ENCODE assay signal across 8 cellular contexts in genomic region chr17:66542183-66542966, GRCh38.
DNase-seq lines count a peak whose midpoint lies in the region; ATAC-seq and TF ChIP-seq lines count a peak whose summit lies in the region.

No MANE protein-coding gene starts in this region.

- POLR2A ChIA-PET in Panc1 (lab: Charles Lee) = no interaction called here

- in situ Hi-C loops in Panc1 (cut with HindIII; ENCODE audit: low pct_unique_long_range_greater_than_20kb, low sequenced_read_pairs) = no loop called here

- H3K27ac ChIP-seq in Panc1 (ENCODE audit: low read length) (peak overlapping the region; percentile 69), prostate gland (no peak overlapping the region)

- no peak for TF ChIP-seq CTCF in Panc1 (IDR thresholded peaks at IDR 0.05)
- no peak for TF ChIP-seq CTCF in prostate gland (IDR thresholded peaks at IDR 0.05)

- WGBS in prostate gland = 60% methylated on average over 4 of the region's 4 CpGs

- H3K27me3 ChIP-seq in Panc1 (ENCODE audit: control insufficient read depth, insufficient read depth, low read length) (no peaks in the 10 kb centered on the region), prostate gland (replicated peaks; ENCODE audit: insufficient read depth) (no peaks in the 10 kb centered on the region)

- peaks cover 42% of the 10 kb centered on the region for H3K36me3 Mint-ChIP-seq in activated T-cell treated with anti-CD3 and anti-CD28 coated beads, Interleukin-2, amount 50 U/mL, for 24 hours (ENCODE audit: low read depth)

- peak; percentile 95 for ATAC-seq in HG02759 (IDR thresholded peaks at IDR 0.05; ENCODE audit: unreplicated experiment)
- peak; percentile 36; the same call in 1 of the 2 replicates for ATAC-seq in Panc1

- intact Hi-C loops in Panc1 (cut with micrococcal nuclease; ENCODE audit: unreplicated experiment) = no loop called here
- intact Hi-C loops in prostate gland (cut with DNase I) = no loop called here

- H3K4me3 ChIP-seq in Panc1 (ENCODE audit: low read depth in 2 of 2, low read length in 2 of 2) = no peak overlapping the region
- no peak overlapping the region for H3K4me3 ChIP-seq in prostate gland

- peaks cover 84% of the 10 kb centered on the region for H3K4me1 Mint-ChIP-seq in activated T-cell treated with anti-CD3 and anti-CD28 coated beads, Interleukin-2, amount 50 U/mL, for 24 hours (ENCODE audit: low read depth)

- H3K9me3 ChIP-seq in Panc1 (ENCODE audit: control insufficient read depth, insufficient read depth, low read depth, low read length) (no peaks in the 10 kb centered on the region), prostate gland (no peaks in the 10 kb centered on the region)

- H3K36me3 ChIP-seq in Panc1 (ENCODE audit: control insufficient read depth, insufficient read depth, low read length) = no peaks in the 10 kb centered on the region
- no peaks in the 10 kb centered on the region for H3K36me3 ChIP-seq in prostate gland

- H3K4me1 ChIP-seq in Panc1 (ENCODE audit: control insufficient read depth, insufficient read depth, low read length) (peaks cover 38% of the 10 kb centered on the region), prostate gland (replicated peaks) (no peaks in the 10 kb centered on the region)

- peak overlapping the region; percentile 84 for H3K27ac Mint-ChIP-seq in activated T-cell treated with anti-CD3 and anti-CD28 coated beads, Interleukin-2, amount 50 U/mL, for 24 hours

- peak overlapping the region; percentile 11 for H3K4me3 Mint-ChIP-seq in activated T-cell treated with anti-CD3 and anti-CD28 coated beads, Interleukin-2, amount 50 U/mL, for 24 hours

- no peak for TF ChIP-seq POLR2A in prostate gland (IDR thresholded peaks at IDR 0.05)

- BruUV-seq in Panc1 (replicated peaks; lab: Mats Ljungman, UMichigan) = no TSS peak

- CTCF ChIA-PET in Panc1 (lab: Charles Lee) = interaction anchor here (0.6 kb wide), 1 partner anchor 262 kb away, joined by 6 read pairs; no protein-coding TSS in a partner anchor

- peaks cover 7% of the 10 kb centered on the region for H3K9me3 Mint-ChIP-seq in activated T-cell treated with anti-CD3 and anti-CD28 coated beads, Interleukin-2, amount 50 U/mL, for 24 hours

- H3K27me3 Mint-ChIP-seq in activated T-cell treated with anti-CD3 and anti-CD28 coated beads, Interleukin-2, amount 50 U/mL, for 24 hours = no peaks in the 10 kb centered on the region

- no peak for DNase-seq in activated T-cell treated with anti-CD3 and anti-CD28 coated beads, Interleukin-2, amount 50 U/mL, for 24 hours
- no peak for DNase-seq in activated T-cell treated with anti-CD3 and anti-CD28 coated beads, Interleukin-2, amount 50 U/mL, for 48 hours
- DNase-seq in Panc1 (ENCODE audit: low read depth, low spot score) (no peak), foreskin melanocyte (peak; percentile 86), prostate gland (ENCODE audit: low spot score) (no peak), AG20443 (ENCODE audit: low spot score) (no peak), OCI-M2 (lab: John Stamatoyannopoulos, UW; ENCODE audit: unreplicated experiment) (no peak)
